Comparison of ENCODE assay signal across 24 cellular contexts in genomic region chr12:80262372-80263170, GRCh38.
DNase-seq lines count a peak whose midpoint lies in the region; ATAC-seq, FAIRE-seq and TF ChIP-seq lines count a peak whose summit lies in the region.
"Had no signal": no experiment of that assay in that cellular context is flagged by ENCODE, and none has a peak within 500 bp of the region (broad histone marks: within the 10 kb centered on the region; RNA-seq: fewer than 3 reads in every experiment).

No MANE protein-coding gene starts in this region.

- H3K9me3 ChIP-seq in CD8-positive, alpha-beta T cell (ENCODE audit: low read length), result no peaks in the 10 kb centered on the region
- H3K9me3 ChIP-seq: BLaER1, colonic mucosa, gastrocnemius medialis, upper lobe of right lung had no signal

- CTCF ChIA-PET in CD8-positive, alpha-beta T cell (lab: Charles Lee), result no interaction called here

- DNase-seq in RCC 7860 (ENCODE audit: low spot score) (peak; percentile 88), fibroblast of peridontal ligament (ENCODE audit: extremely low read depth) (peak; percentile 80), stromal cell of bone marrow (ENCODE audit: low read depth) (peak; percentile 40), type B pancreatic cell (ENCODE audit: extremely low spot score, unreplicated experiment) (no peak)
- DNase-seq in CD8-positive, alpha-beta T cell, result no peak
- DNase-seq: activated CD4-positive, alpha-beta T cell treated with anti-CD3 and anti-CD28 coated beads for 48 hours; activated naive CD8-positive, alpha-beta T cell treated with anti-CD3 and anti-CD28 coated beads, Interleukin-2, amount 10 ng/mL, durations not matched to agents 7 days and 5 days; colonic mucosa; DMS 273 treated with DMSO at 0.1 percent for 48 hours; gastrocnemius medialis; GOT3; NCI-H1105; NCI-H524 treated with DMSO at 0.1 percent for 48 hours; nucleus accumbens; SHP77; upper lobe of right lung had no signal

- H3K36me3 Mint-ChIP-seq in type B pancreatic cell, result no peaks in the 10 kb centered on the region
- no peaks in the 10 kb centered on the region for H3K36me3 Mint-ChIP-seq in CD8-positive, alpha-beta T cell
- H3K36me3 Mint-ChIP-seq: activated naive CD8-positive, alpha-beta T cell treated with anti-CD3 and anti-CD28 coated beads, Interleukin-2, amount 10 ng/mL, durations not matched to agents 7 days and 5 days had no signal

- TF ChIP-seq CTCF in type B pancreatic cell (conservative IDR thresholded peaks at IDR 0.05), result no peak
- no peak for TF ChIP-seq CTCF in CD8-positive, alpha-beta T cell (IDR thresholded peaks at IDR 0.05)

- peaks cover 7% of the 10 kb centered on the region for H3K27me3 Mint-ChIP-seq in type B pancreatic cell
- H3K27me3 Mint-ChIP-seq in CD8-positive, alpha-beta T cell (ENCODE audit: low read depth), result peaks cover 7% of the 10 kb centered on the region

- H3K27ac ChIP-seq in CD8-positive, alpha-beta T cell (ENCODE audit: low read depth, low read length), result no peak overlapping the region
- H3K27ac ChIP-seq: BLaER1, colonic mucosa, gastrocnemius medialis, KMS-11, upper lobe of right lung had no signal

- H3K36me3 ChIP-seq in CD8-positive, alpha-beta T cell (ENCODE audit: insufficient read depth, low read length), result no peaks in the 10 kb centered on the region
- H3K36me3 ChIP-seq: BLaER1, colonic mucosa, gastrocnemius medialis, upper lobe of right lung had no signal

- FAIRE-seq in G401.6 (lab: Jason Lieb, UNC) (peak; percentile 51), RCC 7860 (lab: Jason Lieb, UNC) (peak; percentile 92)
- FAIRE-seq: endometrium, GM12878, keratinocyte had no signal

- intact Hi-C loops in CD8-positive, alpha-beta T cell (cut with DNase I, micrococcal nuclease), result no loop called here

- H3K4me1 ChIP-seq in CD8-positive, alpha-beta T cell (ENCODE audit: insufficient read depth, low read length), result no peaks in the 10 kb centered on the region
- H3K4me1 ChIP-seq: BLaER1, colonic mucosa, gastrocnemius medialis, upper lobe of right lung had no signal

- ATAC-seq in HG02610 (IDR thresholded peaks at IDR 0.05; ENCODE audit: unreplicated experiment), result no peak
- no peak for ATAC-seq in CD8-positive, alpha-beta T cell
- ATAC-seq: activated T-helper 17 cell treated with anti-CD3 and anti-CD28 coated beads, Interleukin-2, amount 50 U/mL, for 72 hours; gastrocnemius medialis; GM12878; upper lobe of right lung had no signal

- no peaks in the 10 kb centered on the region for H3K27me3 ChIP-seq in CD8-positive, alpha-beta T cell (ENCODE audit: insufficient read depth, low read length)
- H3K27me3 ChIP-seq: BLaER1, colonic mucosa, gastrocnemius medialis had no signal

- no peak overlapping the region for H3K27ac Mint-ChIP-seq in type B pancreatic cell
- H3K27ac Mint-ChIP-seq in CD8-positive, alpha-beta T cell, result no peak overlapping the region
- H3K27ac Mint-ChIP-seq: activated naive CD8-positive, alpha-beta T cell treated with anti-CD3 and anti-CD28 coated beads, Interleukin-2, amount 10 ng/mL, durations not matched to agents 7 days and 5 days; activated T-helper 17 cell treated with anti-CD3 and anti-CD28 coated beads, Interleukin-2, amount 50 U/mL, for 72 hours had no signal

- H3K4me3 Mint-ChIP-seq in type B pancreatic cell, result no peak overlapping the region
- no peak overlapping the region for H3K4me3 Mint-ChIP-seq in CD8-positive, alpha-beta T cell
- H3K4me3 Mint-ChIP-seq: activated naive CD8-positive, alpha-beta T cell treated with anti-CD3 and anti-CD28 coated beads, Interleukin-2, amount 10 ng/mL, durations not matched to agents 7 days and 5 days; activated T-helper 17 cell treated with anti-CD3 and anti-CD28 coated beads, Interleukin-2, amount 50 U/mL, for 72 hours had no signal

- POLR2A ChIA-PET in CD8-positive, alpha-beta T cell (lab: Charles Lee), result no interaction called here

- no peaks in the 10 kb centered on the region for H3K9me3 Mint-ChIP-seq in type B pancreatic cell
- no peaks in the 10 kb centered on the region for H3K9me3 Mint-ChIP-seq in CD8-positive, alpha-beta T cell
- H3K9me3 Mint-ChIP-seq: activated naive CD8-positive, alpha-beta T cell treated with anti-CD3 and anti-CD28 coated beads, Interleukin-2, amount 10 ng/mL, durations not matched to agents 7 days and 5 days; activated T-helper 17 cell treated with anti-CD3 and anti-CD28 coated beads, Interleukin-2, amount 50 U/mL, for 72 hours had no signal

- H3K4me1 Mint-ChIP-seq in type B pancreatic cell (ENCODE audit: unreplicated experiment), result peaks cover 5% of the 10 kb centered on the region
- no peaks in the 10 kb centered on the region for H3K4me1 Mint-ChIP-seq in CD8-positive, alpha-beta T cell (ENCODE audit: low read depth)
- H3K4me1 Mint-ChIP-seq: activated naive CD8-positive, alpha-beta T cell treated with anti-CD3 and anti-CD28 coated beads, Interleukin-2, amount 10 ng/mL, durations not matched to agents 7 days and 5 days; activated T-helper 17 cell treated with anti-CD3 and anti-CD28 coated beads, Interleukin-2, amount 50 U/mL, for 72 hours had no signal

- no peak overlapping the region for H3K4me3 ChIP-seq in CD8-positive, alpha-beta T cell (ENCODE audit: low read depth, low read length)
- H3K4me3 ChIP-seq: BLaER1, colonic mucosa, gastrocnemius medialis, GM12878, upper lobe of right lung had no signal

Comparison
In these comparisons a context has a peak if more than half of its experiments do, and no peak if none do; other contexts are left out.
1. DNase-seq: peak in RCC 7860 (single experiment), fibroblast of peridontal ligament (single experiment) and stromal cell of bone marrow (single experiment); none in type B pancreatic cell (single experiment) and CD8-positive, alpha-beta T cell (0 of 7).